ENCODE assay signal across 6 cellular contexts in genomic region chr9:128190516-128191405, GRCh38. TPM values are rescaled to one million over a fixed set of nuclear protein-coding genes. Genes with fewer than 3 reads are reported as not detected.
DNase-seq lines count a peak whose midpoint lies in the region; ATAC-seq and TF ChIP-seq lines count a peak whose summit lies in the region.

No MANE protein-coding gene starts in this region.

- intact Hi-C loops in CD14-positive monocyte (cut with micrococcal nuclease) = no loop called here
- intact Hi-C loops in MCF 10A (cut with micrococcal nuclease) = loop anchor here (5.0 kb wide), 1 partner anchor 63 kb away; the partner anchor contains the start of gene PTGES2

- TF ChIP-seq CTCF in CD14-positive monocyte (IDR thresholded peaks at IDR 0.05) = no peak
- TF ChIP-seq CTCF in MCF 10A (IDR thresholded peaks at IDR 0.05; ENCODE audit: unreplicated experiment) = no peak
- TF ChIP-seq CTCF in nephron progenitor cell (IDR thresholded peaks at IDR 0.05) = no peak

- CTCF ChIA-PET in MCF 10A (lab: Yijun Ruan, JAX) = interaction anchor here (0.6 to 1.9 kb wide), 9 partner anchors 10 to 668 kb away, joined by 3 to 6 read pairs (median 3); no protein-coding TSS in a partner anchor

- H3K4me3 Mint-ChIP-seq in CD14-positive monocyte (peak overlapping the region; percentile 96 to 98), MCF 10A (ENCODE audit: unreplicated experiment) (peak overlapping the region; percentile 91), nephron progenitor cell (peak overlapping the region; percentile 99)

- DNase-seq in CD14-positive monocyte (ENCODE audit: low spot score) (no peak), MCF 10A (ENCODE audit: unreplicated experiment) (peak; percentile 6), nephron progenitor cell (no peak), NCI-H2227 treated with DMSO at 0.1 percent for 48 hours (lab: John Stamatoyannopoulos, UW) (no peak)

- POLR2A ChIA-PET in MCF 10A (lab: Yijun Ruan, JAX) = interaction anchor here (0.7 to 2.0 kb wide), 9 partner anchors 14 to 342 kb away, joined by 3 to 11 read pairs (median 3); partner anchors contain the start of gene BBLN

- ATAC-seq in HG02981 (IDR thresholded peaks at IDR 0.05; ENCODE audit: unreplicated experiment) (peak; percentile 10), GM18861 (IDR thresholded peaks at IDR 0.05; ENCODE audit: unreplicated experiment) (no peak)

- peaks cover 0 to 9% (median 3%) of the 10 kb centered on the region in 3 donors for H3K27me3 Mint-ChIP-seq in CD14-positive monocyte (ENCODE audit: low read depth in 3 of 3)
- H3K27me3 Mint-ChIP-seq in MCF 10A (ENCODE audit: insufficient read depth, unreplicated experiment) = no peaks in the 10 kb centered on the region
- H3K27me3 Mint-ChIP-seq in nephron progenitor cell (ENCODE audit: low read depth, poor library complexity) = no peaks in the 10 kb centered on the region

- peaks cover 26 to 34% of the 10 kb centered on the region in 2 donors for H3K36me3 Mint-ChIP-seq in CD14-positive monocyte
- peaks cover 31% of the 10 kb centered on the region for H3K36me3 Mint-ChIP-seq in MCF 10A (ENCODE audit: insufficient read depth, unreplicated experiment)
- H3K36me3 Mint-ChIP-seq in nephron progenitor cell (ENCODE audit: low read depth) = peaks cover 32% of the 10 kb centered on the region

- H3K9me3 Mint-ChIP-seq in CD14-positive monocyte (no peaks in the 10 kb centered on the region), MCF 10A (ENCODE audit: unreplicated experiment) (no peaks in the 10 kb centered on the region), nephron progenitor cell (no peaks in the 10 kb centered on the region)

- H3K27ac Mint-ChIP-seq in CD14-positive monocyte (peak overlapping the region; percentile 51 to 95 (median 73)), MCF 10A (ENCODE audit: low read depth, unreplicated experiment) (peak overlapping the region; percentile 93), nephron progenitor cell (peak overlapping the region; percentile 83)

- H3K4me1 Mint-ChIP-seq in CD14-positive monocyte = peaks cover 27% of the 10 kb centered on the region
- peaks cover 4% of the 10 kb centered on the region for H3K4me1 Mint-ChIP-seq in MCF 10A (ENCODE audit: insufficient read depth, unreplicated experiment)
- peaks cover 19% of the 10 kb centered on the region for H3K4me1 Mint-ChIP-seq in nephron progenitor cell

- no TSS peak for BruUV-seq in MCF 10A (replicated peaks; lab: Mats Ljungman, UMichigan)

RNA-seq across cellular contexts. Expression of gene CIZ1, which starts 0.6 kb away (rescaled TPM):
- polyA plus RNA-seq in CD14-positive monocyte = 1 to 10 TPM; 3.4 to 5.9 TPM
- total RNA-seq in MCF 10A (2022) = 133 and 151 TPM in 2 replicates

RNA-seq across cellular contexts. Expression of gene DNM1, which starts 12.4 kb away (rescaled TPM):
- polyA plus RNA-seq in CD14-positive monocyte = under 1 TPM; 0.05 to 0.56 TPM
- total RNA-seq in MCF 10A (2022) = 0.98 and 2.0 TPM in 2 replicates

RNA-seq across cellular contexts. Expression of gene BBLN, which starts 30.7 kb away (rescaled TPM):
- polyA plus RNA-seq in CD14-positive monocyte = 10 to 100 TPM; 51.5 to 54.5 TPM
- 68.6 and 70.4 TPM in 2 replicates for total RNA-seq in MCF 10A (2022)

RNA-seq across cellular contexts. Expression of gene LCN2, which starts 41.5 kb away (rescaled TPM):
- under 1 TPM in 1 of 2 donors, not detected in 1; 0.83 TPM for polyA plus RNA-seq in CD14-positive monocyte
- 7.7 and 41.6 TPM in 2 replicates for total RNA-seq in MCF 10A (2022)
